ENCODE assay signal across 21 cellular contexts in the genomic region with DNA sequence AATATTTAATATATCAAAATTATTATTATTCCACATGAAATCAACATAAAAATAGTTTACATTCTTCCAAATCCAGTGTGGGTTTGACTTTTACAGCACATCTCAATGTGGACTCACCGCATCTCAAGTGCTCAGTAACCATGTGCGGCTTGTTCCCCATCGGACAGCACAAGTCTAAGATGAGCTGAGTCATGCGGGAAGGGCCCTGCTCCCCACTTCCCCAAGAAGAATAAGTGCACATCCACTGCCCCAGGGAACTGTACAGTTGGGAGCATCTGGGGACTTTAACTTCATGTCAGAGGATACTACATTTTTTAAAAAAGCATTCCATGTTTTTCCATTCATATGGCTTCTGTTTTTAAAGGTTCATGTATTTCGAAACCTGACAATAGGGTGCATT.
DNase-seq lines count a peak whose midpoint lies in the region; ATAC-seq lines count a peak whose summit lies in the region.
"Had no signal": no experiment of that assay in that cellular context is flagged by ENCODE, and none has a peak within 500 bp of the region (broad histone marks: within the 10 kb centered on the region; RNA-seq: fewer than 3 reads in every experiment).

No MANE protein-coding gene starts in this region.

- H3K4me1 ChIP-seq in naive thymus-derived CD4-positive, alpha-beta T cell (ENCODE audit: control insufficient read depth in 2 of 2, insufficient read depth in 2 of 2, low read length in 2 of 2), result no peaks in the 10 kb centered on the region

- no peak overlapping the region for H3K27ac ChIP-seq in naive thymus-derived CD4-positive, alpha-beta T cell (ENCODE audit: low read depth, low read length)
- H3K27ac ChIP-seq: GM23248, RWPE1 had no signal

- H3K4me3 ChIP-seq in naive thymus-derived CD4-positive, alpha-beta T cell (ENCODE audit: low read length), result no peak overlapping the region
- H3K4me3 ChIP-seq: GM23248 had no signal

- CTCF ChIA-PET in naive thymus-derived CD4-positive, alpha-beta T cell (lab: Charles Lee), result interaction anchor here (0.6 kb wide), 1 partner anchor 36 kb away, joined by 3 read pairs; no protein-coding TSS in a partner anchor

- DNase-seq in CD1c-positive myeloid dendritic cell (ENCODE audit: extremely low spot score), result peak; percentile 34
- peak; percentile 5 for DNase-seq in M059J (ENCODE audit: low read depth)
- DNase-seq in NOMO-1 (lab: John Stamatoyannopoulos, UW; ENCODE audit: unreplicated experiment in 2 of 2), result peak; percentile 42 to 46
- no peak for DNase-seq in naive thymus-derived CD4-positive, alpha-beta T cell
- DNase-seq in mucosa of gallbladder (ENCODE audit: low spot score), result no peak
- no peak for DNase-seq in activated T-helper 2 cell treated with anti-CD3 and anti-CD28 coated beads, Interferon-gamma antibody, Interleukin-2, Interleukin-4, amounts not matched to agents 10 μg/mL and 5 μg/mL and 100 μg/mL, durations not matched to agents 14 hours and 24 hours and 36 hours (ENCODE audit: low spot score)
- DNase-seq: C1 segment of cervical spinal cord, DMS79 treated with DMSO at 0.1 percent for 48 hours, GM23248, HCEC 1CT, NCI-H1092, NCI-H146, NCI-H2029 treated with DMSO at 0.1 percent for 48 hours, NCI-H2171, NCI-H446, NCI-H69, PC-3 had no signal

- peak; percentile 61 for ATAC-seq in naive thymus-derived CD4-positive, alpha-beta T cell
- no peak for ATAC-seq in GM19324 (IDR thresholded peaks at IDR 0.05; ENCODE audit: low FRiP score, unreplicated experiment)
- ATAC-seq: PC-3 had no signal

- H3K27me3 Mint-ChIP-seq in naive thymus-derived CD4-positive, alpha-beta T cell, result no peaks in the 10 kb centered on the region
- no peaks in the 10 kb centered on the region for H3K27me3 Mint-ChIP-seq in activated T-helper 2 cell treated with anti-CD3 and anti-CD28 coated beads, Interferon-gamma antibody, Interleukin-2, Interleukin-4, amounts not matched to agents 10 μg/mL and 5 μg/mL and 100 μg/mL, durations not matched to agents 14 hours and 24 hours and 36 hours (ENCODE audit: low read depth)
- H3K27me3 Mint-ChIP-seq: IgD-negative memory B cell had no signal

- no peaks in the 10 kb centered on the region for H3K36me3 ChIP-seq in naive thymus-derived CD4-positive, alpha-beta T cell (ENCODE audit: control insufficient read depth in 2 of 3, insufficient read depth in 3 of 3, low read length in 3 of 3)

- no peaks in the 10 kb centered on the region for H3K27me3 ChIP-seq in naive thymus-derived CD4-positive, alpha-beta T cell (ENCODE audit: control insufficient read depth in 2 of 2, insufficient read depth in 2 of 2, low read length in 2 of 2)

- no peak overlapping the region for H3K27ac Mint-ChIP-seq in naive thymus-derived CD4-positive, alpha-beta T cell
- H3K27ac Mint-ChIP-seq in activated T-helper 2 cell treated with anti-CD3 and anti-CD28 coated beads, Interferon-gamma antibody, Interleukin-2, Interleukin-4, amounts not matched to agents 10 μg/mL and 5 μg/mL and 100 μg/mL, durations not matched to agents 14 hours and 24 hours and 36 hours, result no peak overlapping the region
- H3K27ac Mint-ChIP-seq: IgD-negative memory B cell; T-helper 1 cell treated with Interleukin-12 subunit alpha and Interleukin-12 subunit beta and Interleukin-4 antibody, amounts not matched to agents 30 μg/mL and 1 μg/mL, for 36 hours had no signal

- H3K9me3 Mint-ChIP-seq in naive thymus-derived CD4-positive, alpha-beta T cell, result peaks cover 4 to 19% (median 12%) of the 10 kb centered on the region in 11 donors
- peaks cover 28% of the 10 kb centered on the region for H3K9me3 Mint-ChIP-seq in activated T-helper 2 cell treated with anti-CD3 and anti-CD28 coated beads, Interferon-gamma antibody, Interleukin-2, Interleukin-4, amounts not matched to agents 10 μg/mL and 5 μg/mL and 100 μg/mL, durations not matched to agents 14 hours and 24 hours and 36 hours

- no peaks in the 10 kb centered on the region for H3K36me3 Mint-ChIP-seq in naive thymus-derived CD4-positive, alpha-beta T cell
- H3K36me3 Mint-ChIP-seq in activated T-helper 2 cell treated with anti-CD3 and anti-CD28 coated beads, Interferon-gamma antibody, Interleukin-2, Interleukin-4, amounts not matched to agents 10 μg/mL and 5 μg/mL and 100 μg/mL, durations not matched to agents 14 hours and 24 hours and 36 hours (ENCODE audit: low read depth), result no peaks in the 10 kb centered on the region
- H3K36me3 Mint-ChIP-seq: IgD-negative memory B cell had no signal

- POLR2A ChIA-PET in naive thymus-derived CD4-positive, alpha-beta T cell (lab: Charles Lee), result no interaction called here

- intact Hi-C loops in naive thymus-derived CD4-positive, alpha-beta T cell (cut with micrococcal nuclease), result no loop called here
- intact Hi-C loops in activated T-helper 2 cell treated with anti-CD3 and anti-CD28 coated beads, Interferon-gamma antibody, Interleukin-2, Interleukin-4, amounts not matched to agents 10 μg/mL and 5 μg/mL and 100 μg/mL, durations not matched to agents 14 hours and 24 hours and 36 hours (cut with micrococcal nuclease), result no loop called here

- no peaks in the 10 kb centered on the region for H3K4me1 Mint-ChIP-seq in naive thymus-derived CD4-positive, alpha-beta T cell
- no peaks in the 10 kb centered on the region for H3K4me1 Mint-ChIP-seq in activated T-helper 2 cell treated with anti-CD3 and anti-CD28 coated beads, Interferon-gamma antibody, Interleukin-2, Interleukin-4, amounts not matched to agents 10 μg/mL and 5 μg/mL and 100 μg/mL, durations not matched to agents 14 hours and 24 hours and 36 hours (ENCODE audit: low read depth)
- H3K4me1 Mint-ChIP-seq: IgD-negative memory B cell had no signal

- peaks cover 0 to 8% (median 0%) of the 10 kb centered on the region in 3 experiments for H3K9me3 ChIP-seq in naive thymus-derived CD4-positive, alpha-beta T cell (ENCODE audit: control insufficient read depth in 2 of 3, low read length in 3 of 3)

- H3K4me3 Mint-ChIP-seq in naive thymus-derived CD4-positive, alpha-beta T cell, result no peak overlapping the region
- H3K4me3 Mint-ChIP-seq in activated T-helper 2 cell treated with anti-CD3 and anti-CD28 coated beads, Interferon-gamma antibody, Interleukin-2, Interleukin-4, amounts not matched to agents 10 μg/mL and 5 μg/mL and 100 μg/mL, durations not matched to agents 14 hours and 24 hours and 36 hours (ENCODE audit: low read depth), result no peak overlapping the region
- H3K4me3 Mint-ChIP-seq: IgD-negative memory B cell; T-helper 1 cell treated with Interleukin-12 subunit alpha and Interleukin-12 subunit beta and Interleukin-4 antibody, amounts not matched to agents 30 μg/mL and 1 μg/mL, for 36 hours had no signal

Comparison
In these comparisons a context has a peak if more than half of its experiments do, and no peak if none do; other contexts are left out.
1. DNase-seq: peak in CD1c-positive myeloid dendritic cell (single experiment), M059J (single experiment) and NOMO-1 (2 of 2); none in naive thymus-derived CD4-positive, alpha-beta T cell (0 of 9), mucosa of gallbladder (single experiment) and activated T-helper 2 cell treated with anti-CD3 and anti-CD28 coated beads, Interferon-gamma antibody, Interleukin-2, Interleukin-4, amounts not matched to agents 10 μg/mL and 5 μg/mL and 100 μg/mL, durations not matched to agents 14 hours and 24 hours and 36 hours (single experiment).